8 cellular contexts compared by ENCODE assay signal in the genomic region with DNA sequence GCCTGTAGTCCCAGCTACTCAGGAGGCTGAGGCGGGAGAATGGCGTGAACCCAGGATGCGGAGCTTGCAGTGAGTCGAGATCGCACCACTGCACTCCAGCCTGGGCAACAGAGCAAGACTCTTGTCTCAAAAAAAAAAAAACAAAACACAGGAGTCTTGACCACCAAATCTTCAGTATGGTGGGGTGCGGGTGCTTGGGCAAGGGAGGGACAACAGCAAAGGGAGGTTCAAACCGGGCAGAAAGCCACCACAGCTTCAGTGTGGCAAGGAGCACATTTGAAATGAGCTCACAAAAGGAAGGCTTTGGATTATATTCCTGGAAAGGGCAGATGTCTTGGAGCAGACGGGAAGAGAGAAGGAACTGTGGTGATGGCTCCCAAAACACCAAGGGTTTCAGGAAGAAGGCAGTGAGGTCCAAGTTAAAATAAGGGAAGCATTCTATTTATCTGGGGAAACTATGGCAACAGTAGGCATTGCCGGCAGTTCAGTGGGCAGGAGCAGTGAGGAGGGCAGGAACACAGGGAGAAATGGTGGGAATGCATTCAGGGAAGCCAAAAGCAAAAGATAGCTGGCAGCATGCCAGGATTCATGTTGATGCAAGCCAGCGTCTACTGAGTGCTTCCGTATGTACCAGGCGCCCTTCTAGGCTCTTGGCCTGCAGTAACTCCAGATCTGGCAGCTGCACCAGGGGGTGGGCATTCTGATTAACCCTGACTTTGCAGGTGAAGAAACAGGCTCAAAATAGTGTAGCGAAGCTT. TPM values are rescaled to one million over a fixed set of nuclear protein-coding genes. Genes with fewer than 3 reads are reported as not detected.
A peak's percentile ranks its signal among the peaks of the same experiment; 100 is the strongest.
DNase-seq lines count a peak whose midpoint lies in the region; ATAC-seq, FAIRE-seq and TF ChIP-seq lines count a peak whose summit lies in the region.

No MANE protein-coding gene starts in this region.

- H3K9ac ChIP-seq in keratinocyte (ENCODE audit: control insufficient read depth, extremely low read depth, insufficient read depth, low read length) = peak overlapping the region; percentile 70

- peak overlapping the region; percentile 93 for H3K4me2 ChIP-seq in keratinocyte (ENCODE audit: control insufficient read depth, extremely low read depth, insufficient read depth, low read depth, low read length)

- H3K4me1 ChIP-seq in breast epithelium (peaks cover 20 to 28% of the 10 kb centered on the region in 2 donors), keratinocyte (ENCODE audit: control insufficient read depth, extremely low read depth, insufficient read depth, low read length) (peaks cover 44% of the 10 kb centered on the region)

- H3K9me3 Mint-ChIP-seq in stimulated activated naive B cell treated with anti-CD40 and anti-IgM and Interleukin-4, amounts not matched to agents 10 μg/mL and 1 μg/mL and 100 μg/mL, for 72 hours = no peaks in the 10 kb centered on the region

- H3K27ac ChIP-seq in breast epithelium (peak overlapping the region; percentile 77 to 91), keratinocyte (ENCODE audit: control insufficient read depth, insufficient read depth, low read length) (peak overlapping the region; percentile 97)

- peak overlapping the region; percentile 79 for H3K27ac Mint-ChIP-seq in stimulated activated naive B cell treated with anti-CD40 and anti-IgM and Interleukin-4, amounts not matched to agents 10 μg/mL and 1 μg/mL and 100 μg/mL, for 72 hours

- FAIRE-seq in keratinocyte (lab: Jason Lieb, UNC) = peak; percentile 98

- dilution Hi-C loops in keratinocyte (cut with MboI; ENCODE audit: extremely low pct_ligation_motif_present, low sequenced_read_pairs) = no loop called here

- H3K36me3 Mint-ChIP-seq in stimulated activated naive B cell treated with anti-CD40 and anti-IgM and Interleukin-4, amounts not matched to agents 10 μg/mL and 1 μg/mL and 100 μg/mL, for 72 hours = peaks cover 28 to 38% of the 10 kb centered on the region in 2 donors

- peak; percentile 67 for DNase-seq in ELR (ENCODE audit: low read depth)
- DNase-seq in NCI-H2171 treated with DMSO at 0.1 percent for 48 hours (lab: John Stamatoyannopoulos, UW) = peak; percentile 98
- DNase-seq in breast epithelium (ENCODE audit: low spot score in 2 of 2) = peak; percentile 69 to 91
- no peak for DNase-seq in keratinocyte (ENCODE audit: low read depth, low spot score)
- DNase-seq in stimulated activated naive B cell treated with anti-CD40 and anti-IgM and Interleukin-4, amounts not matched to agents 10 μg/mL and 1 μg/mL and 100 μg/mL, for 72 hours = no peak
- DNase-seq in stimulated activated naive CD4-positive, alpha-beta T cell (lab: John Stamatoyannopoulos, UW) = no peak
- no peak for DNase-seq in D341Med (ENCODE audit: low spot score)

- TF ChIP-seq CTCF in breast epithelium (IDR thresholded peaks at IDR 0.05) = no peak
- TF ChIP-seq CTCF in keratinocyte (optimal IDR thresholded peaks at IDR 0.05 in 1 of 3, IDR thresholded peaks at IDR 0.05 in 1 of 3, conservative IDR thresholded peaks at IDR 0.05 in 1 of 3; ENCODE audit: extremely low read depth in 1 of 3, insufficient read depth in 2 of 3, low read length in 3 of 3) = no peak

- H3K4me3 ChIP-seq in breast epithelium (no peak overlapping the region), keratinocyte (ENCODE audit: control insufficient read depth in 2 of 3, extremely low read depth in 1 of 3, insufficient read depth in 2 of 3, low read depth in 1 of 3, low read length in 3 of 3) (peak overlapping the region in 2 of 3 experiments; percentile 19 to 41)

- H3K4me3 Mint-ChIP-seq in stimulated activated naive B cell treated with anti-CD40 and anti-IgM and Interleukin-4, amounts not matched to agents 10 μg/mL and 1 μg/mL and 100 μg/mL, for 72 hours = no peak overlapping the region

- H3K27me3 ChIP-seq in breast epithelium (no peaks in the 10 kb centered on the region), keratinocyte (ENCODE audit: control insufficient read depth, extremely low read depth, insufficient read depth, low read length) (no peaks in the 10 kb centered on the region)

- no peaks in the 10 kb centered on the region for H4K20me1 ChIP-seq in keratinocyte (ENCODE audit: control insufficient read depth, extremely low read depth, insufficient read depth, low read length)

- no peaks in the 10 kb centered on the region for H3K79me2 ChIP-seq in keratinocyte (ENCODE audit: control insufficient read depth, insufficient read depth, low read length)

- peaks cover 17 to 50% of the 10 kb centered on the region in 2 donors for H3K4me1 Mint-ChIP-seq in stimulated activated naive B cell treated with anti-CD40 and anti-IgM and Interleukin-4, amounts not matched to agents 10 μg/mL and 1 μg/mL and 100 μg/mL, for 72 hours

- peak overlapping the region; percentile 44 for H2AFZ ChIP-seq in keratinocyte (ENCODE audit: control insufficient read depth, low read length)

- H3K36me3 ChIP-seq in breast epithelium (no peaks in the 10 kb centered on the region), keratinocyte (ENCODE audit: control insufficient read depth in 2 of 2, extremely low read depth in 1 of 2, insufficient read depth in 2 of 2, low read length in 2 of 2) (peaks cover 6 to 9% of the 10 kb centered on the region in 2 experiments)

- intact Hi-C loops in breast epithelium (cut with DNase I; ENCODE audit: low total_unique reads) = no loop called here

- H3K27me3 Mint-ChIP-seq in stimulated activated naive B cell treated with anti-CD40 and anti-IgM and Interleukin-4, amounts not matched to agents 10 μg/mL and 1 μg/mL and 100 μg/mL, for 72 hours = no peaks in the 10 kb centered on the region

- no peak for TF ChIP-seq POLR2A in breast epithelium (IDR thresholded peaks at IDR 0.05)

- H3K9me3 ChIP-seq in breast epithelium (no peaks in the 10 kb centered on the region), keratinocyte (ENCODE audit: control insufficient read depth, low read depth, low read length) (no peaks in the 10 kb centered on the region)

- ATAC-seq in stimulated activated naive B cell treated with anti-CD40 and anti-IgM and Interleukin-4, amounts not matched to agents 10 μg/mL and 1 μg/mL and 100 μg/mL, for 72 hours (replicated peaks) = no peak
- no peak for ATAC-seq in GM21381 (IDR thresholded peaks at IDR 0.05; ENCODE audit: unreplicated experiment)

- no peaks in the 10 kb centered on the region for H3K9me1 ChIP-seq in keratinocyte (ENCODE audit: control insufficient read depth, extremely low read depth, insufficient read depth, low read length)

RNA-seq across cellular contexts. Expression of a gene that starts 51.0 kb away (rescaled TPM):
- 100 to 1,000 TPM; 411 to 543 (median 424) TPM for total RNA-seq in breast epithelium
- 189 to 308 TPM (median 292 TPM) in 3 replicates for polyA plus RNA-seq in keratinocyte
- polyA plus RNA-seq in keratinocyte (2011; ENCODE audit: low read depth) = 583 TPM
- polyA plus RNA-seq in keratinocyte (2011; cell fraction: cytosol; rRNA removed) = 128 and 154 TPM in 2 replicates
- 765 and 1,187 TPM in 2 replicates for polyA plus RNA-seq in keratinocyte (2011; cell fraction: nucleus; rRNA removed)
- polyA plus RNA-seq in keratinocyte (2012; ENCODE audit: low replicate concordance) = 259 and 350 TPM in 2 replicates
- polyA minus RNA-seq in keratinocyte = 62.0 to 133 TPM (median 86.7 TPM) in 3 replicates
- 85.2 TPM for polyA minus RNA-seq in keratinocyte (2011; cell fraction: cytosol; rRNA and poly(A)+ RNA removed)
- 145 and 186 TPM in 2 replicates for polyA minus RNA-seq in keratinocyte (2011; cell fraction: nucleus; rRNA and poly(A)+ RNA removed)

Comparison
In these comparisons a context has a peak if more than half of its experiments do, and no peak if none do; other contexts are left out.
1. DNase-seq: peak in ELR (single experiment), NCI-H2171 treated with DMSO at 0.1 percent for 48 hours (single experiment) and breast epithelium (2 of 2); none in keratinocyte (single experiment), stimulated activated naive B cell treated with anti-CD40 and anti-IgM and Interleukin-4, amounts not matched to agents 10 μg/mL and 1 μg/mL and 100 μg/mL, for 72 hours (single experiment), stimulated activated naive CD4-positive, alpha-beta T cell (0 of 6) and D341Med (single experiment).
2. H3K4me3 ChIP-seq: peak in keratinocyte (2 of 3); none in breast epithelium (0 of 3).